Comparison of ENCODE assay signal across 22 cellular contexts in genomic region chr6:158255974-158256601, GRCh38. TPM values are rescaled to one million over a fixed set of nuclear protein-coding genes. Genes with fewer than 3 reads are reported as not detected.
A peak's percentile ranks its signal among the peaks of the same experiment; 100 is the strongest.
DNase-seq lines count a peak whose midpoint lies in the region; ATAC-seq and TF ChIP-seq lines count a peak whose summit lies in the region.
"Had no signal": no experiment of that assay in that cellular context is flagged by ENCODE, and none has a peak within 500 bp of the region (broad histone marks: within the 10 kb centered on the region; RNA-seq: fewer than 3 reads in every experiment).

No MANE protein-coding gene starts in this region.

- H3K36me3 ChIP-seq in OCI-LY1 (ENCODE audit: insufficient read depth, low read length) = peaks cover 20% of the 10 kb centered on the region; the same call in 1 of the 2 replicates
- H3K36me3 ChIP-seq in left lung = no peaks in the 10 kb centered on the region
- H3K36me3 ChIP-seq in upper lobe of right lung = no peaks in the 10 kb centered on the region
- H3K36me3 ChIP-seq in heart right ventricle = no peaks in the 10 kb centered on the region
- H3K36me3 ChIP-seq: MG63, vagina had no signal

- H3K27me3 Mint-ChIP-seq in activated naive CD8-positive, alpha-beta T cell = no peaks in the 10 kb centered on the region
- no peaks in the 10 kb centered on the region for H3K27me3 Mint-ChIP-seq in activated naive CD8-positive, alpha-beta T cell treated with anti-CD3 and anti-CD28 coated beads for 36 hours
- H3K27me3 Mint-ChIP-seq: dendritic cell treated with granulocyte-macrophage colony-stimulating factor and Interleukin-4, amounts not matched to agents 40 ng/mL and 50 ng/mL, for 4 days had no signal

- H3K36me3 Mint-ChIP-seq in activated naive CD8-positive, alpha-beta T cell = peaks cover 10% of the 10 kb centered on the region
- peaks cover 10% of the 10 kb centered on the region for H3K36me3 Mint-ChIP-seq in activated naive CD8-positive, alpha-beta T cell treated with anti-CD3 and anti-CD28 coated beads for 36 hours

- ATAC-seq in left lung (peak; percentile 93), upper lobe of right lung (peak; percentile 65), heart right ventricle (no peak)
- ATAC-seq: left lobe of liver had no signal

- H3K4me1 Mint-ChIP-seq in activated naive CD8-positive, alpha-beta T cell (ENCODE audit: low read depth) = peaks cover 38% of the 10 kb centered on the region
- peaks cover 19% of the 10 kb centered on the region for H3K4me1 Mint-ChIP-seq in activated naive CD8-positive, alpha-beta T cell treated with anti-CD3 and anti-CD28 coated beads for 36 hours

- H3F3A ChIP-seq in OCI-LY1 (ENCODE audit: insufficient read depth, low read length) = no peaks in the 10 kb centered on the region; the same call in 1 of the 2 replicates

- no peaks in the 10 kb centered on the region for H4K20me1 ChIP-seq in OCI-LY1 (ENCODE audit: insufficient read depth, low read length)

- H3K27me3 ChIP-seq in OCI-LY1 (ENCODE audit: insufficient read depth, low read length) = no peaks in the 10 kb centered on the region
- H3K27me3 ChIP-seq in left lung = no peaks in the 10 kb centered on the region
- no peaks in the 10 kb centered on the region for H3K27me3 ChIP-seq in upper lobe of right lung
- no peaks in the 10 kb centered on the region for H3K27me3 ChIP-seq in heart right ventricle
- H3K27me3 ChIP-seq: MG63, vagina had no signal

- H3K4me1 ChIP-seq in OCI-LY1 (ENCODE audit: insufficient read depth, low read length, severe bottlenecking) (peaks cover 60% of the 10 kb centered on the region), left lung (peaks cover 0 to 5% of the 10 kb centered on the region in 2 donors), upper lobe of right lung (peaks cover 12% of the 10 kb centered on the region), heart right ventricle (peaks cover 0 to 14% (median 11%) of the 10 kb centered on the region in 9 donors)

- H3K4me3 Mint-ChIP-seq in activated naive CD8-positive, alpha-beta T cell = peak overlapping the region; percentile 8
- H3K4me3 Mint-ChIP-seq in activated naive CD8-positive, alpha-beta T cell treated with anti-CD3 and anti-CD28 coated beads for 36 hours = no peak overlapping the region
- H3K4me3 Mint-ChIP-seq: CD14-positive monocyte; dendritic cell treated with granulocyte-macrophage colony-stimulating factor and Interleukin-4, amounts not matched to agents 40 ng/mL and 50 ng/mL, for 4 days had no signal

- H3K9me3 Mint-ChIP-seq in activated naive CD8-positive, alpha-beta T cell (ENCODE audit: low read depth) = no peaks in the 10 kb centered on the region
- no peaks in the 10 kb centered on the region for H3K9me3 Mint-ChIP-seq in activated naive CD8-positive, alpha-beta T cell treated with anti-CD3 and anti-CD28 coated beads for 36 hours
- H3K9me3 Mint-ChIP-seq: dendritic cell treated with granulocyte-macrophage colony-stimulating factor and Interleukin-4, amounts not matched to agents 40 ng/mL and 50 ng/mL, for 4 days had no signal

- H3K79me2 ChIP-seq in OCI-LY1 (ENCODE audit: insufficient read depth, low read length) = peaks cover 88% of the 10 kb centered on the region

- 93 to 94% methylated on average over 5 of the region's 5 CpGs for WGBS in heart right ventricle, 2 donors

- H3K4me3 ChIP-seq in OCI-LY1 (ENCODE audit: low read depth, low read length, poor library complexity, severe bottlenecking) (no peak overlapping the region), left lung (no peak overlapping the region), upper lobe of right lung (no peak overlapping the region), heart right ventricle (no peak overlapping the region)
- H3K4me3 ChIP-seq: MG63, vagina had no signal

- H2AFZ ChIP-seq in OCI-LY1 (ENCODE audit: low read length) = no peak overlapping the region

- H3K27ac ChIP-seq in OCI-LY1 (ENCODE audit: low read depth, low read length, poor library complexity, severe bottlenecking) (peak overlapping the region; percentile 88), left lung (no peak overlapping the region), upper lobe of right lung (no peak overlapping the region), heart right ventricle (no peak overlapping the region)
- H3K27ac ChIP-seq: HL-60, vagina had no signal

- intact Hi-C loops in left lung (cut with DNase I) = no loop called here
- intact Hi-C loops in upper lobe of right lung (cut with DNase I) = no loop called here
- intact Hi-C loops in heart right ventricle (cut with DNase I) = loop anchor here in 1 of 10 donors (10.0 kb wide), 1 partner anchor 1639 kb away; the partner anchor contains the start of gene MAS1

- no peaks in the 10 kb centered on the region for H3K9me2 ChIP-seq in OCI-LY1 (ENCODE audit: low read depth, low read length)

- no peak for DNase-seq in activated naive CD8-positive, alpha-beta T cell treated with anti-CD3 and anti-CD28 coated beads for 36 hours
- DNase-seq in left lung (no peak), upper lobe of right lung (no peak), NCI-H1092 (lab: John Stamatoyannopoulos, UW) (no peak), heart right ventricle (no peak), T-helper 9 cell (no peak)
- DNase-seq: GF-D8; MG63; NCI-H146; NCI-H774; OCI-M1; retina; Right ventricle myocardium superior; stimulated activated CD4-positive, alpha-beta T cell treated with anti-CD3 and anti-CD28 coated beads, Interleukin-12 subunit alpha, Interleukin-12 subunit beta, amount 100 ng/mL, for 4 hours; SW 1271 had no signal

- TF ChIP-seq CTCF in OCI-LY1 (IDR thresholded peaks at IDR 0.05; ENCODE audit: low read length) (no peak), left lung (IDR thresholded peaks at IDR 0.05) (no peak), upper lobe of right lung (IDR thresholded peaks at IDR 0.05) (no peak), heart right ventricle (IDR thresholded peaks at IDR 0.05) (no peak)

- H3K9ac ChIP-seq in OCI-LY1 (ENCODE audit: low read length) = no peak overlapping the region

- H3K27ac Mint-ChIP-seq in activated naive CD8-positive, alpha-beta T cell = no peak overlapping the region
- no peak overlapping the region for H3K27ac Mint-ChIP-seq in activated naive CD8-positive, alpha-beta T cell treated with anti-CD3 and anti-CD28 coated beads for 36 hours
- H3K27ac Mint-ChIP-seq: dendritic cell treated with granulocyte-macrophage colony-stimulating factor and Interleukin-4, amounts not matched to agents 40 ng/mL and 50 ng/mL, for 4 days had no signal

- no peaks in the 10 kb centered on the region for H3K9me3 ChIP-seq in OCI-LY1 (ENCODE audit: low read length)
- no peaks in the 10 kb centered on the region for H3K9me3 ChIP-seq in left lung
- no peaks in the 10 kb centered on the region for H3K9me3 ChIP-seq in upper lobe of right lung
- H3K9me3 ChIP-seq in heart right ventricle = no peaks in the 10 kb centered on the region
- H3K9me3 ChIP-seq: MG63, vagina had no signal

- H3K4me2 ChIP-seq in OCI-LY1 (ENCODE audit: low read length) = peak overlapping the region; percentile 50; the same call in 1 of the 2 replicates

RNA-seq across cellular contexts. Expression of gene TULP4, which starts 56.2 kb away (rescaled TPM):
- total RNA-seq in activated naive CD8-positive, alpha-beta T cell treated with anti-CD3 and anti-CD28 coated beads for 36 hours = 10 to 100 TPM; 17.0 TPM
- total RNA-seq in left lung (10 to 100 TPM; 69.7 to 86.8 TPM), upper lobe of right lung (94.1 TPM), heart right ventricle (100 to 1,000 TPM in 5 of 10 donors, 10 to 100 TPM in 5; 81.3 to 127 (median 104) TPM)
- polyA plus RNA-seq in heart right ventricle = 1 to 10 TPM; 2.1 to 7.1 TPM

Comparison
In these comparisons a context has a peak if more than half of its experiments do, and no peak if none do; other contexts are left out.
1. ATAC-seq: peak in left lung (single experiment) and upper lobe of right lung (single experiment); none in heart right ventricle (0 of 8).